ENCODE assay signal across 20 cellular contexts in genomic region chr17:41524261-41524660, GRCh38. TPM values are rescaled to one million over a fixed set of nuclear protein-coding genes. Genes with fewer than 3 reads are reported as not detected.
"Had no signal": no experiment of that assay in that cellular context is flagged by ENCODE, and none has a peak within 500 bp of the region (broad histone marks: within the 10 kb centered on the region; RNA-seq: fewer than 3 reads in every experiment).

No MANE protein-coding gene starts in this region.

- H3K4me3 Mint-ChIP-seq: activated naive CD8-positive, alpha-beta T cell treated with anti-CD3 and anti-CD28 coated beads, Interleukin-2, amount 50 U/mL, for 24 hours; activated T-helper 1 cell treated with anti-CD3 and anti-CD28 coated beads, Interleukin-12 subunit alpha, Interleukin-12 subunit beta, Interleukin-2, Interleukin-4 antibody, amounts not matched to agents 30 ng/mL and 10 ng/mL and 1 ng/mL, durations not matched to agents 14 hours and 24 hours and 36 hours; naive thymus-derived CD4-positive, alpha-beta T cell; T-cell had no signal

- H3K36me3 ChIP-seq: spleen had no signal

- H3K27ac ChIP-seq: spleen, VCaP had no signal

- ATAC-seq: activated naive CD8-positive, alpha-beta T cell treated with anti-CD3 and anti-CD28 coated beads, Interleukin-2, amount 50 U/mL, for 24 hours; naive thymus-derived CD4-positive, alpha-beta T cell; right cardiac atrium; T-cell had no signal

- H3K36me3 Mint-ChIP-seq: naive thymus-derived CD4-positive, alpha-beta T cell; T-cell had no signal

- H3K9me3 ChIP-seq: spleen had no signal

- DNase-seq: activated CD4-positive, alpha-beta T cell treated with anti-CD3 and anti-CD28 coated beads for 48 hours; activated naive CD4-positive, alpha-beta T cell treated with Interleukin-2 at 50 U/mL for 16 hours; activated naive CD8-positive, alpha-beta T cell treated with anti-CD3 and anti-CD28 coated beads, Interleukin-2, amount 50 U/mL, for 24 hours; effector CD4-positive, alpha-beta T cell; hippocampal formation; kidney glomerular epithelial cell; naive thymus-derived CD4-positive, alpha-beta T cell; nucleus accumbens; right cardiac atrium; spleen; stimulated activated CD4-positive, alpha-beta T cell treated with anti-CD3 and anti-CD28 coated beads, Interleukin-1b, Interleukin-23, amount 100 ng/mL, for 48 hours; stimulated activated naive CD4-positive, alpha-beta T cell treated with Interleukin-2 at 50 U/mL for 16 hours; T-cell had no signal

- H3K9me3 Mint-ChIP-seq: activated naive CD8-positive, alpha-beta T cell treated with anti-CD3 and anti-CD28 coated beads, Interleukin-2, amount 50 U/mL, for 24 hours; activated T-helper 1 cell treated with anti-CD3 and anti-CD28 coated beads, Interleukin-12 subunit alpha, Interleukin-12 subunit beta, Interleukin-2, Interleukin-4 antibody, amounts not matched to agents 30 ng/mL and 10 ng/mL and 1 ng/mL, durations not matched to agents 14 hours and 24 hours and 36 hours; naive thymus-derived CD4-positive, alpha-beta T cell; T-cell had no signal

- H3K4me3 ChIP-seq: spleen had no signal

- H3K27ac Mint-ChIP-seq: activated naive CD8-positive, alpha-beta T cell treated with anti-CD3 and anti-CD28 coated beads, Interleukin-2, amount 50 U/mL, for 24 hours; activated T-helper 1 cell treated with anti-CD3 and anti-CD28 coated beads, Interleukin-12 subunit alpha, Interleukin-12 subunit beta, Interleukin-2, Interleukin-4 antibody, amounts not matched to agents 30 ng/mL and 10 ng/mL and 1 ng/mL, durations not matched to agents 14 hours and 24 hours and 36 hours; T-cell had no signal

RNA-seq across cellular contexts. Expression of gene KRT19, which starts 3.8 kb away (rescaled TPM):
- total RNA-seq: activated T-helper 1 cell treated with anti-CD3 and anti-CD28 coated beads, Interleukin-12 subunit alpha, Interleukin-12 subunit beta, Interleukin-2, Interleukin-4 antibody, amounts not matched to agents 30 ng/mL and 10 ng/mL and 1 ng/mL, durations not matched to agents 14 hours and 24 hours and 36 hours; naive thymus-derived CD4-positive, alpha-beta T cell had no signal
- polyA plus RNA-seq: naive thymus-derived CD4-positive, alpha-beta T cell had no signal

RNA-seq across cellular contexts. Expression of gene KRT15, which starts 5.6 kb away (rescaled TPM):
- total RNA-seq: activated T-helper 1 cell treated with anti-CD3 and anti-CD28 coated beads, Interleukin-12 subunit alpha, Interleukin-12 subunit beta, Interleukin-2, Interleukin-4 antibody, amounts not matched to agents 30 ng/mL and 10 ng/mL and 1 ng/mL, durations not matched to agents 14 hours and 24 hours and 36 hours; cardiac septum; naive thymus-derived CD4-positive, alpha-beta T cell; posterior vena cava; spleen had no signal
- polyA plus RNA-seq: naive thymus-derived CD4-positive, alpha-beta T cell; right cardiac atrium had no signal

RNA-seq across cellular contexts. Expression of gene KRT13, which starts 18.8 kb away (rescaled TPM):
- total RNA-seq: activated T-helper 1 cell treated with anti-CD3 and anti-CD28 coated beads, Interleukin-12 subunit alpha, Interleukin-12 subunit beta, Interleukin-2, Interleukin-4 antibody, amounts not matched to agents 30 ng/mL and 10 ng/mL and 1 ng/mL, durations not matched to agents 14 hours and 24 hours and 36 hours; astrocyte; cardiac septum; endothelial cell of umbilical vein; naive thymus-derived CD4-positive, alpha-beta T cell; posterior vena cava; right cardiac atrium; spleen; T-cell; temporal lobe had no signal
- polyA plus RNA-seq: endothelial cell of umbilical vein; naive thymus-derived CD4-positive, alpha-beta T cell had no signal

RNA-seq across cellular contexts. Expression of gene KRT36, which starts 34.6 kb away (rescaled TPM):
- total RNA-seq: activated T-helper 1 cell treated with anti-CD3 and anti-CD28 coated beads, Interleukin-12 subunit alpha, Interleukin-12 subunit beta, Interleukin-2, Interleukin-4 antibody, amounts not matched to agents 30 ng/mL and 10 ng/mL and 1 ng/mL, durations not matched to agents 14 hours and 24 hours and 36 hours; astrocyte; cardiac septum; endothelial cell of umbilical vein; naive thymus-derived CD4-positive, alpha-beta T cell; posterior vena cava; right cardiac atrium; T-cell; temporal lobe had no signal
- polyA plus RNA-seq: naive thymus-derived CD4-positive, alpha-beta T cell; right cardiac atrium had no signal

RNA-seq across cellular contexts. Expression of gene KRT35, which starts 43.3 kb away (rescaled TPM):
- total RNA-seq: activated T-helper 1 cell treated with anti-CD3 and anti-CD28 coated beads, Interleukin-12 subunit alpha, Interleukin-12 subunit beta, Interleukin-2, Interleukin-4 antibody, amounts not matched to agents 30 ng/mL and 10 ng/mL and 1 ng/mL, durations not matched to agents 14 hours and 24 hours and 36 hours; astrocyte; cardiac septum; endothelial cell of umbilical vein; naive thymus-derived CD4-positive, alpha-beta T cell; posterior vena cava; right cardiac atrium; T-cell; temporal lobe had no signal
- polyA plus RNA-seq: endothelial cell of umbilical vein; naive thymus-derived CD4-positive, alpha-beta T cell; right cardiac atrium had no signal
